ENCODE assay signal across 1 cellular context in the genomic region with DNA sequence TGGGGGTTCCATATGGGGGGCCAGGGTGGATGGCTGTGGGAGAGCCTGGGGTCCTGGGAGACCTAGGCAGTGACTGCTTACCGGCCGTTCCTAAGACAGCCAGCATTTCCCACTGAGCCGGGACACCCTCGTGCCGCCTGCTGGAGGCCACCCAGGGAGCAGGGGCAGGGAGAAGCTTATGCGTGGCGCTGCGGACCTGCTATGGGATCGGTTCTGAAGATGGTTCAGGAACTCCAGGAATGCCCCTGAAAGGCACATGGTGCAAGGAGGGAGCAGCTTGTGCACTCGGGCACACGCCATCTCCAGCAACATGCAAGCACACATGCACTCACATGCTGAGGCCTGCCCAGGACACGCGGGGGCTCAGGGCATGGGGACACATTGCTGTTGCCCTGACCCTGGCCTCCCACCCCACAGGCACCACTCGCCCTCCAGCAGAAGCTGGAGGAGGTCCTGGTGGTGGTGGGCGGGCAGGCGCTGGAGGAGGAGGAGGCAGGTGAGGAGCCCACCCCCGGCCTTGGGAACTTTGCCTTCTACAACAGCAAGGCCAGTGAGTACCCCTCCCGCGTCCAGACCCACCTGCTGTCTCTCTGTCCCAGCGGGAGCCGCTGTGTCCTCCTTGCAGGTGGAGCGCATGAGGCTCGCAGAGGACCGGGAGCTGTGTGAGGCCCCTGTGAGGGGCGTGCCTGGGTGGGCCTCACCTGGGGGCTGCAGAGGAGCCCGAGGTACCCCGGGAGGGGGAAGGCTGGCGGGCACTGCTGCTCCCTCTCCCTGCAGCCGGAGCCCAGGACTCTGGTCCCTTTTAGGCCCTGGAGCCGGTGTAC.
TF ChIP-seq lines count a peak whose summit lies in the region.

No MANE protein-coding gene starts in this region.

TF ChIP-seq in HepG2, 621 proteins besides CTCF, POLR2A, EP300 and RAD21:
- peak; percentile 4 for TF ChIP-seq HNRNPLL (IDR thresholded peaks at IDR 0.05; ENCODE audit: low read depth, low read length, poor library complexity, severe bottlenecking)
- TF ChIP-seq KAT2B (IDR thresholded peaks at IDR 0.05; ENCODE audit: borderline replicate concordance, low read depth, low read length): no peak
- TF ChIP-seq, protein P1, sequence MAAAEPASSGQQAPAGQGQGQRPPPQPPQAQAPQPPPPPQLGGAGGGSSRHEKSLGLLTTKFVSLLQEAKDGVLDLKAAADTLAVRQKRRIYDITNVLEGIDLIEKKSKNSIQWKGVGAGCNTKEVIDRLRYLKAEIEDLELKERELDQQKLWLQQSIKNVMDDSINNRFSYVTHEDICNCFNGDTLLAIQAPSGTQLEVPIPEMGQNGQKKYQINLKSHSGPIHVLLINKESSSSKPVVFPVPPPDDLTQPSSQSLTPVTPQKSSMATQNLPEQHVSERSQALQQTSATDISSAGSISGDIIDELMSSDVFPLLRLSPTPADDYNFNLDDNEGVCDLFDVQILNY (CRISPR knock-in tag; conservative IDR thresholded peaks at IDR 0.05): 0 out of 2 replicates have a peak, but pooled peaks have one; percentile 12
- no peak for TF ChIP-seq ZNF207 (IDR thresholded peaks at IDR 0.05; ENCODE audit: borderline replicate concordance)
- TF ChIP-seq ZFY (CRISPR knock-in tag; IDR thresholded peaks at IDR 0.05): peak; percentile 25; the same call in 1 of the 2 replicates
